Comparison of ENCODE assay signal across 1 cellular context in the genomic region with DNA sequence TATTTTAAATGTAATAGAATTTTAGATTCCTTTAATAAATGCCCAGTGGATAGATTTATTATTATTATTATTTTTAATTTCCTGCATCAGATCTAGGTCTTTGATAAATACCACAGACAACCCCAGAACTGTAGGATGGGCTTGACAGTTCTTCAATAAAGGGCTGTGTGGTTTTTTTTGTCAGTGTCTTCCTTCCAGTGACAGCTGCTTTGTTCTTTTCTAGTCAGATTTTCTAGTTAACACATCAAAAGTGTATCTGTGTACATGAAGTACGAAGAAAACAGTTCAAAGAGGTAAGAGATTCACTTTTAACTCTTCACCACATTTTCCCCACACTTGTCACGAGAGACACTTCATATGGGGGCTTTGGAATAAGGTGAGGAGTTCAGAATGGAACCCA.
TF ChIP-seq lines count a peak whose summit lies in the region.

No MANE protein-coding gene starts in this region.

TF ChIP-seq in GM12878, 131 proteins besides CTCF, POLR2A, EP300 and RAD21:
- TF ChIP-seq RUNX3 (IDR thresholded peaks at IDR 0.05; ENCODE audit: low read length) (no peak), NFXL1 (IDR thresholded peaks at IDR 0.05; ENCODE audit: borderline replicate concordance) (no peak), TARDBP (IDR thresholded peaks at IDR 0.05; ENCODE audit: borderline replicate concordance) (no peak), CREM (IDR thresholded peaks at IDR 0.05; ENCODE audit: low read depth) (no peak), ZNF24 (IDR thresholded peaks at IDR 0.05) (no peak), KDM1A (IDR thresholded peaks at IDR 0.05; ENCODE audit: borderline replicate concordance) (no peak), RB1 (IDR thresholded peaks at IDR 0.05; ENCODE audit: borderline replicate concordance) (no peak), JUND (IDR thresholded peaks at IDR 0.05; ENCODE audit: low read depth, low read length) (no peak), ZBED1 (IDR thresholded peaks at IDR 0.05; ENCODE audit: borderline replicate concordance) (no peak), WRNIP1 (IDR thresholded peaks at IDR 0.05; ENCODE audit: borderline replicate concordance, low read depth, low read length) (no peak), TCF7 (IDR thresholded peaks at IDR 0.05; ENCODE audit: borderline replicate concordance) (no peak), STAT1 (conservative IDR thresholded peaks at IDR 0.05) (no peak), ZSCAN29 (IDR thresholded peaks at IDR 0.05) (no peak), CEBPB (IDR thresholded peaks at IDR 0.05; ENCODE audit: borderline replicate concordance in 1 of 2, low read depth in 2 of 2, low read length in 2 of 2) (no peak), RCOR1 (conservative IDR thresholded peaks at IDR 0.05; ENCODE audit: low read depth, low read length) (no peak), FOS (IDR thresholded peaks at IDR 0.05; ENCODE audit: borderline replicate concordance, extremely low read depth, insufficient read length) (no peak)
